8 cellular contexts compared by ENCODE assay signal in genomic region chr18:13611058-13611615, GRCh38.
DNase-seq lines count a peak whose midpoint lies in the region; ATAC-seq, FAIRE-seq and TF ChIP-seq lines count a peak whose summit lies in the region.

No MANE protein-coding gene starts in this region.

- H3K27me3 ChIP-seq in IMR-90 (ENCODE audit: control insufficient read depth, insufficient read depth, low read length): peaks cover 26% of the 10 kb centered on the region
- H3K27me3 ChIP-seq in keratinocyte (ENCODE audit: control insufficient read depth, extremely low read depth, insufficient read depth, low read length): peaks cover 36% of the 10 kb centered on the region

- dilution Hi-C loops in IMR-90 (cut with HindIII; ENCODE audit: low sequenced_read_pairs, unreplicated experiment): no loop called here
- dilution Hi-C loops in keratinocyte (cut with MboI; ENCODE audit: extremely low pct_ligation_motif_present, low sequenced_read_pairs): no loop called here

- H3K4me3 ChIP-seq in IMR-90 (ENCODE audit: insufficient read depth, low read depth, low read length): peak overlapping the region; percentile 12
- H3K4me3 ChIP-seq in keratinocyte (ENCODE audit: control insufficient read depth in 2 of 3, extremely low read depth in 1 of 3, insufficient read depth in 2 of 3, low read depth in 1 of 3, low read length in 3 of 3): peak overlapping the region in 2 of 3 experiments; percentile 10 to 41

- H2AK5ac ChIP-seq in IMR-90 (ENCODE audit: low read depth, low read length): no peak overlapping the region

- intact Hi-C loops in activated naive CD4-positive, alpha-beta T cell treated with anti-CD3 and anti-CD28 coated beads for 36 hours (cut with micrococcal nuclease): loop anchor here (5.0 to 10.0 kb wide), 2 partner anchors 154 to 726 kb away; partner anchors contain the start of gene PTPN2
- intact Hi-C loops in IMR-90 (cut with micrococcal nuclease): no loop called here

- H3K4me3 Mint-ChIP-seq in activated naive CD4-positive, alpha-beta T cell treated with anti-CD3 and anti-CD28 coated beads for 36 hours: peak overlapping the region; percentile 71
- peak overlapping the region; percentile 78 to 85 (median 79) for H3K4me3 Mint-ChIP-seq in brain
- peak overlapping the region; percentile 83 to 85 for H3K4me3 Mint-ChIP-seq in stimulated activated naive CD8-positive, alpha-beta T cell treated with anti-CD3 and anti-CD28 coated beads, Interleukin-15, amount 100 ng/mL, for 72 hours

- peak overlapping the region; percentile 33 for H3K4me2 ChIP-seq in IMR-90 (ENCODE audit: low read depth, low read length)
- peak overlapping the region; percentile 68 for H3K4me2 ChIP-seq in keratinocyte (ENCODE audit: control insufficient read depth, extremely low read depth, insufficient read depth, low read depth, low read length)

- H3K9me1 ChIP-seq in IMR-90 (ENCODE audit: insufficient read depth, low read length): no peaks in the 10 kb centered on the region
- H3K9me1 ChIP-seq in keratinocyte (ENCODE audit: control insufficient read depth, extremely low read depth, insufficient read depth, low read length): no peaks in the 10 kb centered on the region

- H4K8ac ChIP-seq in IMR-90 (ENCODE audit: low read depth in 2 of 2, low read length in 2 of 2): no peak overlapping the region

- no peak overlapping the region for H4K91ac ChIP-seq in IMR-90 (ENCODE audit: insufficient read depth, low read depth, low read length)

- no peaks in the 10 kb centered on the region for H3K79me2 ChIP-seq in keratinocyte (ENCODE audit: control insufficient read depth, insufficient read depth, low read length)

- peak; percentile 46 for ATAC-seq in IMR-90 (ENCODE audit: low read depth)
- no peak for ATAC-seq in stimulated activated naive CD8-positive, alpha-beta T cell treated with anti-CD3 and anti-CD28 coated beads, Interleukin-15, amount 100 ng/mL, for 72 hours

- no peak overlapping the region for H3K9ac ChIP-seq in IMR-90 (ENCODE audit: low read depth, low read length)
- no peak overlapping the region for H3K9ac ChIP-seq in keratinocyte (ENCODE audit: control insufficient read depth, extremely low read depth, insufficient read depth, low read length)

- no peak overlapping the region for H3K27ac Mint-ChIP-seq in activated naive CD4-positive, alpha-beta T cell treated with anti-CD3 and anti-CD28 coated beads for 36 hours
- peak overlapping the region; percentile 44 to 88 (median 68) for H3K27ac Mint-ChIP-seq in brain
- H3K27ac Mint-ChIP-seq in stimulated activated naive CD8-positive, alpha-beta T cell treated with anti-CD3 and anti-CD28 coated beads, Interleukin-15, amount 100 ng/mL, for 72 hours: peak overlapping the region; percentile 86

- no peak for TF ChIP-seq RAD21 in IMR-90 (IDR thresholded peaks at IDR 0.05; ENCODE audit: low read length)

- no peak for DNase-seq in activated naive CD4-positive, alpha-beta T cell treated with anti-CD3 and anti-CD28 coated beads for 36 hours
- DNase-seq in activated naive CD4-positive, alpha-beta T cell treated with Interleukin-2 at 50 U/mL for 16 hours: no peak
- DNase-seq in IMR-90 (peak; percentile 13), keratinocyte (ENCODE audit: low read depth, low spot score) (no peak), erythroblast (lab: John Stamatoyannopoulos, UW) (no peak), KG1 (lab: John Stamatoyannopoulos, UW) (no peak)
- DNase-seq in stimulated activated naive CD8-positive, alpha-beta T cell treated with anti-CD3 and anti-CD28 coated beads, Interleukin-15, amount 100 ng/mL, for 72 hours: no peak

- H3K79me1 ChIP-seq in IMR-90 (ENCODE audit: low read depth in 1 of 2, low read length in 2 of 2): no peaks in the 10 kb centered on the region

- no peak overlapping the region for H2BK20ac ChIP-seq in IMR-90 (ENCODE audit: low read depth, low read length)

- CTCF ChIA-PET in activated naive CD4-positive, alpha-beta T cell treated with anti-CD3 and anti-CD28 coated beads for 36 hours (lab: Charles Lee): interaction anchor here (1.5 to 1.7 kb wide), 2 partner anchors 19 to 48 kb away, joined by 4 to 8 read pairs; no protein-coding TSS in a partner anchor
- CTCF ChIA-PET in IMR-90 (lab: Yijun Ruan, JAX): no interaction called here

- TF ChIP-seq CTCF in IMR-90 (conservative IDR thresholded peaks at IDR 0.05; ENCODE audit: low read depth, low read length) (no peak), brain (conservative IDR thresholded peaks at IDR 0.05) (no peak), keratinocyte (optimal IDR thresholded peaks at IDR 0.05 in 1 of 3, IDR thresholded peaks at IDR 0.05 in 1 of 3, conservative IDR thresholded peaks at IDR 0.05 in 1 of 3; ENCODE audit: extremely low read depth in 1 of 3, insufficient read depth in 2 of 3, low read length in 3 of 3) (no peak)

- H3K27me3 Mint-ChIP-seq in activated naive CD4-positive, alpha-beta T cell treated with anti-CD3 and anti-CD28 coated beads for 36 hours (ENCODE audit: low read depth): no peaks in the 10 kb centered on the region
- peaks cover 12% of the 10 kb centered on the region for H3K27me3 Mint-ChIP-seq in brain
- H3K27me3 Mint-ChIP-seq in stimulated activated naive CD8-positive, alpha-beta T cell treated with anti-CD3 and anti-CD28 coated beads, Interleukin-15, amount 100 ng/mL, for 72 hours: no peaks in the 10 kb centered on the region

- no peak overlapping the region for H2AK9ac ChIP-seq in IMR-90 (replicated peaks; ENCODE audit: low read depth, low read length, poor library complexity)

- H3K18ac ChIP-seq in IMR-90 (ENCODE audit: low read depth, low read length): no peak overlapping the region

- H3K4me1 Mint-ChIP-seq in activated naive CD4-positive, alpha-beta T cell treated with anti-CD3 and anti-CD28 coated beads for 36 hours (ENCODE audit: low read depth): peaks cover 68% of the 10 kb centered on the region
- H3K4me1 Mint-ChIP-seq in brain: peaks cover 35% of the 10 kb centered on the region
- H3K4me1 Mint-ChIP-seq in stimulated activated naive CD8-positive, alpha-beta T cell treated with anti-CD3 and anti-CD28 coated beads, Interleukin-15, amount 100 ng/mL, for 72 hours: peaks cover 84% of the 10 kb centered on the region

- no peak for FAIRE-seq in keratinocyte (lab: Jason Lieb, UNC)

- no peak overlapping the region for H2BK120ac ChIP-seq in IMR-90 (ENCODE audit: low read depth, low read length)

- no peaks in the 10 kb centered on the region for H3K4me1 ChIP-seq in IMR-90 (ENCODE audit: control insufficient read depth, insufficient read depth, low read length)
- peaks cover 9% of the 10 kb centered on the region for H3K4me1 ChIP-seq in keratinocyte (ENCODE audit: control insufficient read depth, extremely low read depth, insufficient read depth, low read length)

- 6% methylated on average over 5 of the region's 15 CpGs; no CpG with 5 or more reads in 1 of the 2 experiments for WGBS in IMR-90 (ENCODE audit: extremely low coverage in 2 of 2, insufficient read length in 1 of 2), 2 experiments

- H3K14ac ChIP-seq in IMR-90 (replicated peaks; ENCODE audit: low read depth, low read length): no peak overlapping the region

- in situ Hi-C loops in IMR-90 (cut with MboI; ENCODE audit: low sequenced_read_pairs): no loop called here

- H3K9me3 Mint-ChIP-seq in activated naive CD4-positive, alpha-beta T cell treated with anti-CD3 and anti-CD28 coated beads for 36 hours: peaks cover 3% of the 10 kb centered on the region
- no peaks in the 10 kb centered on the region for H3K9me3 Mint-ChIP-seq in brain
- H3K9me3 Mint-ChIP-seq in stimulated activated naive CD8-positive, alpha-beta T cell treated with anti-CD3 and anti-CD28 coated beads, Interleukin-15, amount 100 ng/mL, for 72 hours: no peaks in the 10 kb centered on the region

- H4K20me1 ChIP-seq in IMR-90 (ENCODE audit: insufficient read depth, low read length) (no peaks in the 10 kb centered on the region), keratinocyte (ENCODE audit: control insufficient read depth, extremely low read depth, insufficient read depth, low read length) (no peaks in the 10 kb centered on the region)

- H3K23ac ChIP-seq in IMR-90 (ENCODE audit: low read depth, low read length): no peak overlapping the region

- peaks cover 4% of the 10 kb centered on the region for H3K36me3 Mint-ChIP-seq in activated naive CD4-positive, alpha-beta T cell treated with anti-CD3 and anti-CD28 coated beads for 36 hours (ENCODE audit: low read depth)
- no peaks in the 10 kb centered on the region for H3K36me3 Mint-ChIP-seq in brain

- no peak overlapping the region for H3K4ac ChIP-seq in IMR-90 (ENCODE audit: low read depth, low read length)

- H4K5ac ChIP-seq in IMR-90 (ENCODE audit: low read depth, low read length): no peak overlapping the region

- H3K36me3 ChIP-seq in IMR-90 (ENCODE audit: control insufficient read depth, insufficient read depth, low read length): no peaks in the 10 kb centered on the region
- H3K36me3 ChIP-seq in keratinocyte (ENCODE audit: control insufficient read depth in 2 of 2, extremely low read depth in 1 of 2, insufficient read depth in 2 of 2, low read length in 2 of 2): no peaks in the 10 kb centered on the region

- POLR2A ChIA-PET in IMR-90 (lab: Charles Lee; ENCODE audit: unreplicated experiment): no interaction called here

- no peak overlapping the region for H2BK5ac ChIP-seq in IMR-90 (ENCODE audit: low read depth, low read length, poor library complexity, severe bottlenecking)

- no TSS peak for BruUV-seq in IMR-90 (replicated peaks; lab: Mats Ljungman, UMichigan)

- no peak for TF ChIP-seq POLR2A in IMR-90 (IDR thresholded peaks at IDR 0.05; ENCODE audit: low read depth, low read length)
- no peak for TF ChIP-seq POLR2A in erythroblast (IDR thresholded peaks at IDR 0.05; ENCODE audit: low read length)

- H2AFZ ChIP-seq in IMR-90 (replicated peaks; ENCODE audit: low read length, poor library complexity): no peak overlapping the region
- no peak overlapping the region for H2AFZ ChIP-seq in keratinocyte (ENCODE audit: control insufficient read depth, low read length)

- no peaks in the 10 kb centered on the region for H3K9me3 ChIP-seq in IMR-90 (ENCODE audit: control insufficient read depth, insufficient read depth, low read length)
- H3K9me3 ChIP-seq in keratinocyte (ENCODE audit: control insufficient read depth, low read depth, low read length): no peaks in the 10 kb centered on the region

- H3K56ac ChIP-seq in IMR-90 (ENCODE audit: extremely low read depth, insufficient read depth, low read length): no peak overlapping the region

- no peak overlapping the region for H3K27ac ChIP-seq in IMR-90 (ENCODE audit: insufficient read depth, low read length)
- no peak overlapping the region for H3K27ac ChIP-seq in keratinocyte (ENCODE audit: control insufficient read depth, insufficient read depth, low read length)

- no peak overlapping the region for H2BK15ac ChIP-seq in IMR-90 (ENCODE audit: low read depth, low read length)
